9 cellular contexts compared by ENCODE assay signal in the genomic region with DNA sequence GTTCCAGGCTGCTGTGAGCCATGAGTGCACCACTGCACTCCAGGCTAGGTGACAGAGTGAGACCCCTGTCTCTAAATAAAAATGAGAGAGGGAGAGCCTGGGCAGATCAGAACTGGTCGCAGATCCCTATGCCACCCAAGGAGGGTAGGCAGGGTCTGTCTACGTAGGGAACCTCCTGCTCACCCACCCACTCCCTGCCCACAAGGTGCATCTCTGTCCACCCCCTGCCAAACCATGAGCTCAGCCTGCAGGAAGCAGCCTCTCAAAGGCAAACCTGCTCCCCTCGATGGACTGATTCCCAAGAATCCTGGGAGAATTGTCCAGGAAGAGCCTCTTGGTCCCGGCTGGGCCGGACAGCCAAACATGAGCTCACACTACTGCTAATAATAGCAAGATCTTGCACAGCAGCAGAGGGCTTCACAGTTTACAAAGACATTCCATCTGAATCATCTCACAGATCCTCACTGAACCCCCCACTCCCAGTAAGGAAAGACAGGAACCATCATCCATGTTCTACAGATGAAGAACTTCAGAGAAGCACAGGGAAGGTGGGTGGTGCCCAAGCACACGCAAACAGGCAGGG. TPM values are rescaled to one million over a fixed set of nuclear protein-coding genes. Genes with fewer than 3 reads are reported as not detected.
DNase-seq lines count a peak whose midpoint lies in the region; ATAC-seq and TF ChIP-seq lines count a peak whose summit lies in the region.
"Had no signal": no experiment of that assay in that cellular context is flagged by ENCODE, and none has a peak within 500 bp of the region (broad histone marks: within the 10 kb centered on the region; RNA-seq: fewer than 3 reads in every experiment).

No MANE protein-coding gene starts in this region.

- H3K27ac ChIP-seq in duodenal mucosa (ENCODE audit: low read depth, low read length), result peak overlapping the region; percentile 59

- ATAC-seq in mucosa of descending colon, result peak; percentile 28
- ATAC-seq in HG02610 (IDR thresholded peaks at IDR 0.05; ENCODE audit: unreplicated experiment), result no peak
- ATAC-seq in GM21528 (IDR thresholded peaks at IDR 0.05; ENCODE audit: low FRiP score, unreplicated experiment), result no peak

- H3K36me3 Mint-ChIP-seq in activated naive CD8-positive, alpha-beta T cell treated with anti-CD3 and anti-CD28 coated beads for 36 hours, result no peaks in the 10 kb centered on the region

- H3K36me3 ChIP-seq in MG63 (peaks cover 63% of the 10 kb centered on the region), duodenal mucosa (ENCODE audit: control insufficient read depth in 1 of 2, insufficient read depth in 2 of 2, low read length in 2 of 2) (no peaks in the 10 kb centered on the region), mucosa of descending colon (ENCODE audit: low read depth) (no peaks in the 10 kb centered on the region)

- DNase-seq in MG63 (peak; percentile 94), mucosa of descending colon (peak in 1 of 3 donors; percentile 44), ureter (ENCODE audit: low spot score) (peak; percentile 73)
- DNase-seq in activated naive CD8-positive, alpha-beta T cell treated with anti-CD3 and anti-CD28 coated beads for 36 hours, result no peak
- DNase-seq: activated T-cell treated with anti-CD3 and anti-CD28 coated beads, Interleukin-2, amount 50 U/mL, for 48 hours; PC-9 had no signal

- H3K27me3 ChIP-seq in MG63 (no peaks in the 10 kb centered on the region), duodenal mucosa (ENCODE audit: control insufficient read depth in 1 of 2, insufficient read depth in 2 of 2, low read length in 2 of 2) (no peaks in the 10 kb centered on the region)

- H3K9me3 ChIP-seq in MG63 (no peaks in the 10 kb centered on the region), duodenal mucosa (ENCODE audit: control insufficient read depth in 1 of 2, low read length in 2 of 2) (peaks cover 0 to 2% of the 10 kb centered on the region in 2 donors), mucosa of descending colon (no peaks in the 10 kb centered on the region)

- intact Hi-C loops in mucosa of descending colon (cut with DNase I, micrococcal nuclease), result no loop called here

- H3K4me1 Mint-ChIP-seq in activated naive CD8-positive, alpha-beta T cell treated with anti-CD3 and anti-CD28 coated beads for 36 hours, result peaks cover 19% of the 10 kb centered on the region

- H3K4me1 ChIP-seq in duodenal mucosa (ENCODE audit: control insufficient read depth in 1 of 2, insufficient read depth in 2 of 2, low read length in 2 of 2) (peaks cover 10 to 25% of the 10 kb centered on the region in 2 donors), mucosa of descending colon (ENCODE audit: low read depth) (peaks cover 7% of the 10 kb centered on the region)

- H3K4me3 ChIP-seq in MG63, result no peak overlapping the region; the same call in 1 of the 2 replicates
- no peak overlapping the region for H3K4me3 ChIP-seq in duodenal mucosa (ENCODE audit: low read depth in 1 of 2, low read length in 2 of 2)
- no peak overlapping the region for H3K4me3 ChIP-seq in mucosa of descending colon
- H3K4me3 ChIP-seq: PC-9 had no signal

- no peak for TF ChIP-seq CTCF in mucosa of descending colon (IDR thresholded peaks at IDR 0.05)

- no peaks in the 10 kb centered on the region for H3K27me3 Mint-ChIP-seq in activated naive CD8-positive, alpha-beta T cell treated with anti-CD3 and anti-CD28 coated beads for 36 hours

- no peak overlapping the region for H3K4me3 Mint-ChIP-seq in activated naive CD8-positive, alpha-beta T cell treated with anti-CD3 and anti-CD28 coated beads for 36 hours

- H3K9me3 Mint-ChIP-seq in activated naive CD8-positive, alpha-beta T cell treated with anti-CD3 and anti-CD28 coated beads for 36 hours, result no peaks in the 10 kb centered on the region

- no peak overlapping the region for H3K27ac Mint-ChIP-seq in activated naive CD8-positive, alpha-beta T cell treated with anti-CD3 and anti-CD28 coated beads for 36 hours

- H3K9ac ChIP-seq in duodenal mucosa (ENCODE audit: low read depth in 1 of 2, low read length in 2 of 2), result no peak overlapping the region

RNA-seq across cellular contexts. Expression of a gene that starts 27.8 kb away (rescaled TPM):
- not detected in 2 replicates for total RNA-seq in MG63 (2014; rRNA removed; shearing (Covaris generic); ENCODE audit: low replicate concordance)
- total RNA-seq in mucosa of descending colon (10 to 100 TPM; 11.6 to 35.0 (median 30.0) TPM), ureter (0.36 TPM)
- not detected for total RNA-seq in activated naive CD8-positive, alpha-beta T cell treated with anti-CD3 and anti-CD28 coated beads for 36 hours
- total RNA-seq: PC-9 had no signal
